In the genomic region with DNA sequence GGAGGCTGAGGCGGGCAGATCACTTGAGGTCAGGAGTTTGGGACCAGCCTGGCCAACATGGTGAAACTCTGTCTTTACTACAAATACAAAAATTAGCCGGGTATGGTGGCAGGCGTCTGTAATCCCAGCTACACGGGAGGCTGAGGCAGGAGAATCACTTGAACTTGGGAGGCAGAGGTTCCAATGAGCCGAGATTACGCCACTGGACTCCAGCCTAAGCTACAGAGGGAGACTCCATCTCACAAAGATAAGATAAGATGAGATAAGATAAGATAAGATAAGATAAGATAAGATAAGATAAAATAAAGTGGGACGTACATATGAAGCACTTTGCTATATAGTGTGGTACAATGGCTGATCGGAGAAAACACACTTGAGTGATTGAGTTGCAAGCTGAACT, we compare ENCODE assay signal across 1 cellular context.
TF ChIP-seq lines count a peak whose summit lies in the region.

No MANE protein-coding gene starts in this region.

TF ChIP-seq in K562, 482 proteins besides CTCF, POLR2A, EP300 and RAD21:
- TF ChIP-seq GATAD2A (IDR thresholded peaks at IDR 0.05), result peak; percentile 40; the same call in 1 of the 2 replicates
- peak; percentile 26; the same call in 1 of the 2 replicates for TF ChIP-seq HDAC2 (IDR thresholded peaks at IDR 0.05)
- TF ChIP-seq GATAD2B (IDR thresholded peaks at IDR 0.05; ENCODE audit: borderline replicate concordance), result peak; percentile 60; the same call in 1 of the 2 replicates
- TF ChIP-seq, protein P1, sequence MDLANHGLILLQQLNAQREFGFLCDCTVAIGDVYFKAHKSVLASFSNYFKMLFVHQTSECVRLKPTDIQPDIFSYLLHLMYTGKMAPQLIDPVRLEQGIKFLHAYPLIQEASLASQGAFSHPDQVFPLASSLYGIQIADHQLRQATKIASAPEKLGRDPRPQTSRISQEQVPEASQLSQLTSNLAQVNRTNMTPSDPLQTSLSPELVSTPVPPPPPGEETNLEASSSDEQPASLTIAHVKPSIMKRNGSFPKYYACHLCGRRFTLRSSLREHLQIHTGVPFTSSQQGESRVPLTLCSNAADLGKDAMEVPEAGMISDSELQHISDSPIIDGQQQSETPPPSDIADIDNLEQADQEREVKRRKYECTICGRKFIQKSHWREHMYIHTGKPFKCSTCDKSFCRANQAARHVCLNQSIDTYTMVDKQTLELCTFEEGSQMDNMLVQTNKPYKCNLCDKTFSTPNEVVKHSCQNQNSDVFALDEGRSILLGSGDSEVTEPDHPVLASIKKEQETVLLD (IDR thresholded peaks at IDR 0.05), result peak; percentile 68
- peak; percentile 89 for TF ChIP-seq MTA1 (IDR thresholded peaks at IDR 0.05; ENCODE audit: borderline replicate concordance)
- peak; percentile 74 for TF ChIP-seq BCOR (IDR thresholded peaks at IDR 0.05)
- peak; percentile 79; the same call in 1 of the 2 replicates for TF ChIP-seq GATA2 (CRISPR knock-in tag; IDR thresholded peaks at IDR 0.05)
- peak in 1 of 2 experiments; percentile 55; a peak in 2 of 4 replicates for TF ChIP-seq TRIM24 (IDR thresholded peaks at IDR 0.05)
TF ChIP-seq in K562: peak in this region for 8; not testable (repeated sequence) for 474.
